Comparison of ENCODE assay signal across 28 cellular contexts in genomic region chr3:188204516-188204915, GRCh38.
"Had no signal": no experiment of that assay in that cellular context is flagged by ENCODE, and none has a peak within 500 bp of the region (broad histone marks: within the 10 kb centered on the region; RNA-seq: fewer than 3 reads in every experiment).

No MANE protein-coding gene starts in this region.

- H3K9me3 ChIP-seq: adrenal gland, body of pancreas, esophagus squamous epithelium, pancreas, prostate gland, testis, transverse colon had no signal

- H3K27me3 ChIP-seq: adrenal gland, body of pancreas, hepatocyte, pancreas, testis, transverse colon had no signal

- DNase-seq: activated B cell treated with CpG ODN at 0.5 μM for 24 hours; activated CD4-positive, alpha-beta T cell treated with anti-CD3 and anti-CD28 coated beads, Interleukin-2, amount 50 U/mL, for 4 hours; activated CD8-positive, alpha-beta memory T cell treated with anti-CD3 and anti-CD28 coated beads for 24 hours; activated effector memory CD4-positive, alpha-beta T cell treated with anti-CD3 and anti-CD28 coated beads, Interleukin-2, amount 50 U/mL, for 16 hours; activated naive CD4-positive, alpha-beta T cell treated with anti-CD3 and anti-CD28 coated beads for 36 hours; activated naive CD8-positive, alpha-beta T cell treated with anti-CD3 and anti-CD28 coated beads for 36 hours; activated T-cell treated with anti-CD3 and anti-CD28 coated beads, Interleukin-2, amount 50 U/mL, for 1 hour; adrenal gland; aorta; body of pancreas; cortex of kidney; esophagus squamous epithelium; left colon; naive thymus-derived CD4-positive, alpha-beta T cell; nucleus accumbens; pancreas; stimulated activated CD4-positive, alpha-beta T cell treated with anti-CD3 and anti-CD28 coated beads, Interleukin-2, amount 100 ng/mL, for 48 hours; stimulated activated naive CD4-positive, alpha-beta T cell treated with Interleukin-2 at 50 U/mL for 16 hours; SW 1271; T1000; testis; transverse colon had no signal

- H3K4me3 Mint-ChIP-seq: activated B cell treated with CpG ODN at 0.5 μM for 24 hours; activated naive CD4-positive, alpha-beta T cell treated with anti-CD3 and anti-CD28 coated beads for 36 hours; activated naive CD8-positive, alpha-beta T cell treated with anti-CD3 and anti-CD28 coated beads for 36 hours; activated T-helper 1 cell treated with anti-CD3 and anti-CD28 coated beads, Interleukin-12 subunit alpha, Interleukin-12 subunit beta, Interleukin-2, Interleukin-4 antibody, amounts not matched to agents 30 ng/mL and 10 ng/mL and 1 ng/mL, durations not matched to agents 14 hours and 24 hours and 36 hours; mesothelial cell of epicardium; naive thymus-derived CD4-positive, alpha-beta T cell; neural crest cell; T-helper 1 cell treated with Interleukin-12 subunit alpha and Interleukin-12 subunit beta and Interleukin-4 antibody, amounts not matched to agents 30 μg/mL and 1 μg/mL, for 36 hours had no signal

- H3K27ac ChIP-seq: adrenal gland, body of pancreas, hepatocyte, pancreas, prostate gland, testis had no signal

- H3K4me2 ChIP-seq: hepatocyte had no signal

- H2AFZ ChIP-seq: hepatocyte had no signal

- H3K27ac Mint-ChIP-seq: activated B cell treated with CpG ODN at 0.5 μM for 24 hours; activated naive CD4-positive, alpha-beta T cell treated with anti-CD3 and anti-CD28 coated beads for 36 hours; activated naive CD8-positive, alpha-beta T cell treated with anti-CD3 and anti-CD28 coated beads for 36 hours; activated T-helper 1 cell treated with anti-CD3 and anti-CD28 coated beads, Interleukin-12 subunit alpha, Interleukin-12 subunit beta, Interleukin-2, Interleukin-4 antibody, amounts not matched to agents 30 ng/mL and 10 ng/mL and 1 ng/mL, durations not matched to agents 14 hours and 24 hours and 36 hours; mesothelial cell of epicardium; T-helper 1 cell treated with Interleukin-12 subunit alpha and Interleukin-12 subunit beta and Interleukin-4 antibody, amounts not matched to agents 30 μg/mL and 1 μg/mL, for 36 hours had no signal

- H3K9me3 Mint-ChIP-seq: activated B cell treated with CpG ODN at 0.5 μM for 24 hours; activated naive CD4-positive, alpha-beta T cell treated with anti-CD3 and anti-CD28 coated beads for 36 hours; activated naive CD8-positive, alpha-beta T cell treated with anti-CD3 and anti-CD28 coated beads for 36 hours; activated T-helper 1 cell treated with anti-CD3 and anti-CD28 coated beads, Interleukin-12 subunit alpha, Interleukin-12 subunit beta, Interleukin-2, Interleukin-4 antibody, amounts not matched to agents 30 ng/mL and 10 ng/mL and 1 ng/mL, durations not matched to agents 14 hours and 24 hours and 36 hours; mesothelial cell of epicardium; neural crest cell; T-helper 1 cell treated with Interleukin-12 subunit alpha and Interleukin-12 subunit beta and Interleukin-4 antibody, amounts not matched to agents 30 μg/mL and 1 μg/mL, for 36 hours had no signal

- H3K4me1 ChIP-seq: body of pancreas, pancreas, testis had no signal

- H3K27me3 Mint-ChIP-seq: activated B cell treated with CpG ODN at 0.5 μM for 24 hours; activated naive CD8-positive, alpha-beta T cell treated with anti-CD3 and anti-CD28 coated beads for 36 hours; naive thymus-derived CD4-positive, alpha-beta T cell had no signal

- H3K4me3 ChIP-seq: adrenal gland, body of pancreas, esophagus squamous epithelium, hepatocyte, pancreas, prostate gland, testis, transverse colon had no signal

- H3K36me3 ChIP-seq: adrenal gland, pancreas, prostate gland, transverse colon had no signal

- ATAC-seq: body of pancreas; left colon; naive thymus-derived CD4-positive, alpha-beta T cell; pancreas had no signal
